In genomic region chr14:37597538-37598084, GRCh38 we compare ENCODE assay signal across 9 cellular contexts. TPM values are rescaled to one million over a fixed set of nuclear protein-coding genes. Genes with fewer than 3 reads are reported as not detected.
A peak's percentile ranks its signal among the peaks of the same experiment; 100 is the strongest.
DNase-seq lines count a peak whose midpoint lies in the region; ATAC-seq and TF ChIP-seq lines count a peak whose summit lies in the region.
"Had no signal": no experiment of that assay in that cellular context is flagged by ENCODE, and none has a peak within 500 bp of the region (broad histone marks: within the 10 kb centered on the region; RNA-seq: fewer than 3 reads in every experiment).

No MANE protein-coding gene starts in this region.

- H3K27me3 Mint-ChIP-seq in GM23338 (ENCODE audit: insufficient read depth, low read depth, poor library complexity) = peaks cover 92% of the 10 kb centered on the region

- peak overlapping the region; percentile 62 for H3K4me3 Mint-ChIP-seq in GM23338

- H3K4me3 ChIP-seq in ACC112 (ENCODE audit: low read depth, low read length) (peak overlapping the region; percentile 36), GM23338 (peak overlapping the region; percentile 55), astrocyte of the spinal cord (ENCODE audit: low read depth, low read length) (no peak overlapping the region), ovary (no peak overlapping the region)

- no peaks in the 10 kb centered on the region for H3K79me2 ChIP-seq in ACC112 (ENCODE audit: control insufficient read depth, insufficient read depth, low read length, unreplicated experiment)
- no peaks in the 10 kb centered on the region for H3K79me2 ChIP-seq in GM23338 (replicated peaks; ENCODE audit: insufficient read depth)

- no peak for TF ChIP-seq EP300 in ovary (IDR thresholded peaks at IDR 0.05)

- H3K9me3 ChIP-seq in ovary = no peaks in the 10 kb centered on the region

- 7 to 10% (median 10%) methylated on average over 23 of the region's 23 CpGs for WGBS in ovary, 3 donors

- H2AFZ ChIP-seq in ACC112 (ENCODE audit: low read length, unreplicated experiment) (peak overlapping the region; percentile 17), GM23338 (peak overlapping the region; percentile 72; the same call in 1 of the 2 replicates)

- H3K27me3 ChIP-seq in ACC112 (ENCODE audit: insufficient read depth, low read length) (peaks cover 89% of the 10 kb centered on the region), GM23338 (ENCODE audit: insufficient read depth) (peaks cover 99% of the 10 kb centered on the region), ovary (no peaks in the 10 kb centered on the region)

- ATAC-seq in GM23338 = peak; percentile 6
- peak; percentile 13 for ATAC-seq in left colon
- no peak for ATAC-seq in esophagus mucosa
- ATAC-seq in HG02973 (IDR thresholded peaks at IDR 0.05; ENCODE audit: unreplicated experiment) = no peak

- H3K4me1 ChIP-seq in ACC112 (ENCODE audit: control insufficient read depth, insufficient read depth, low read length, unreplicated experiment) (peaks cover 6% of the 10 kb centered on the region), GM23338 (ENCODE audit: insufficient read depth) (peaks cover 48% of the 10 kb centered on the region), ovary (ENCODE audit: insufficient read depth) (peaks cover 5% of the 10 kb centered on the region)

- 0 out of 3 replicates have a peak, but pooled peaks cover under 1% of the 10 kb centered on the region for H3K9me3 Mint-ChIP-seq in GM23338

- no peaks in the 10 kb centered on the region; the same call in 2 of the 3 replicates for H3K36me3 Mint-ChIP-seq in GM23338 (ENCODE audit: low read depth)

- H3K27ac ChIP-seq in ACC112 (ENCODE audit: low read depth, low read length) (no peak overlapping the region), GM23338 (ENCODE audit: low read depth) (no peak overlapping the region), ovary (no peak overlapping the region)

- intact Hi-C loops in left colon (cut with DNase I, micrococcal nuclease) = no loop called here
- intact Hi-C loops in ovary (cut with DNase I) = no loop called here

- no peak overlapping the region for H3K27ac Mint-ChIP-seq in GM23338

- H3K4me1 Mint-ChIP-seq in GM23338 = peaks cover 43% of the 10 kb centered on the region

- no peak for TF ChIP-seq POLR2A in ovary (IDR thresholded peaks at IDR 0.05)

- in situ Hi-C loops in astrocyte of the spinal cord (cut with HindIII; ENCODE audit: low sequenced_read_pairs) = no loop called here

- no peaks in the 10 kb centered on the region for H3K9me2 ChIP-seq in GM23338 (ENCODE audit: insufficient read depth)

- TF ChIP-seq CTCF in GM23338 (conservative IDR thresholded peaks at IDR 0.05; ENCODE audit: low read depth in 2 of 2) = peak; percentile 60 to 64
- peak; percentile 59 for TF ChIP-seq CTCF in astrocyte of the spinal cord (IDR thresholded peaks at IDR 0.05; ENCODE audit: low read depth, low read length)
- TF ChIP-seq CTCF in ovary (IDR thresholded peaks at IDR 0.05) = no peak

- peak overlapping the region; percentile 77 for H3K4me2 ChIP-seq in GM23338

- H4K20me1 ChIP-seq in GM23338 (replicated peaks; ENCODE audit: insufficient read depth) = peaks cover 41% of the 10 kb centered on the region

- no peaks in the 10 kb centered on the region for H3K36me3 ChIP-seq in ACC112 (ENCODE audit: insufficient read depth, low read length)
- no peaks in the 10 kb centered on the region for H3K36me3 ChIP-seq in GM23338 (ENCODE audit: insufficient read depth)
- H3K36me3 ChIP-seq in ovary = no peaks in the 10 kb centered on the region

- DNase-seq in GM23338 (ENCODE audit: low spot score) = peak; percentile 79
- DNase-seq in astrocyte of the spinal cord (ENCODE audit: low read depth, low spot score) = no peak
- DNase-seq in left colon = peak; percentile 62 to 67
- no peak for DNase-seq in ovary
- DNase-seq in NCI-H226 = no peak

- H3F3A ChIP-seq in GM23338 (replicated peaks; ENCODE audit: low read depth) = peaks cover 34% of the 10 kb centered on the region

TF ChIP-seq in GM23338, 12 proteins besides CTCF, POLR2A, EP300 and RAD21:
- no peak for TF ChIP-seq NANOG (IDR thresholded peaks at IDR 0.05; ENCODE audit: borderline replicate concordance)
- peak; percentile 54 for TF ChIP-seq EZH2 (IDR thresholded peaks at IDR 0.05; ENCODE audit: low read depth, unreplicated experiment)
- TF ChIP-seq CREB1 (CRISPR knock-in tag; IDR thresholded peaks at IDR 0.05; ENCODE audit: low read depth) = no peak
- TF ChIP-seq POLR2AphosphoS5 (IDR thresholded peaks at IDR 0.05; ENCODE audit: low read depth) = no peak

RNA-seq across cellular contexts. Expression of gene TTC6, which starts 2.2 kb away (rescaled TPM):
- total RNA-seq in GM23338 (2014; rRNA removed; shearing (Covaris generic)) = not detected in 2 replicates
- polyA plus RNA-seq in GM23338 (2016; fragmentation: Nextera tagmentation; extraction: Ambion mirVana) (0.31 and 0.37 TPM in 2 replicates), ovary (not detected)
- total RNA-seq in left colon (1 to 10 TPM; 5.5 to 6.7 TPM), esophagus mucosa (1.3 TPM), ovary (under 1 TPM in 3 of 7 donors, not detected in 4; 0.05 to 0.92 (median 0.58) TPM)
- total RNA-seq: HT1080 had no signal

RNA-seq across cellular contexts. Expression of gene FOXA1, which starts 2.6 kb away (rescaled TPM):
- total RNA-seq in GM23338 (2014; rRNA removed; shearing (Covaris generic)) = 1.8 TPM in 1 of 2 replicates, not detected in the other
- polyA plus RNA-seq in GM23338 (2016; fragmentation: Nextera tagmentation; extraction: Ambion mirVana) (0.12 TPM in 1 of 2 replicates, not detected in the other), ovary (not detected)
- total RNA-seq in left colon (10 to 100 TPM; 58.4 to 72.0 TPM), esophagus mucosa (14.6 TPM), ovary (1 to 10 TPM in 1 of 7 donors, under 1 TPM in 2, not detected in 4; 0.12 to 2.9 (median 0.31) TPM)

Comparison
In these comparisons a context has a peak if more than half of its experiments do, and no peak if none do; other contexts are left out.
1. H3K4me3 ChIP-seq: peak in ACC112 (single experiment) and GM23338 (single experiment); none in astrocyte of the spinal cord (single experiment) and ovary (single experiment).
2. ATAC-seq: peak in GM23338 (single experiment) and left colon (single experiment); none in esophagus mucosa (single experiment) and HG02973 (single experiment).
3. DNase-seq: peak in GM23338 (single experiment) and left colon (2 of 2); none in astrocyte of the spinal cord (single experiment), ovary (0 of 5) and NCI-H226 (single experiment).
4. CTCF ChIP-seq: peak in GM23338 (2 of 2) and astrocyte of the spinal cord (single experiment); none in ovary (0 of 3).